Comparison of ENCODE assay signal across 14 cellular contexts in the genomic region with DNA sequence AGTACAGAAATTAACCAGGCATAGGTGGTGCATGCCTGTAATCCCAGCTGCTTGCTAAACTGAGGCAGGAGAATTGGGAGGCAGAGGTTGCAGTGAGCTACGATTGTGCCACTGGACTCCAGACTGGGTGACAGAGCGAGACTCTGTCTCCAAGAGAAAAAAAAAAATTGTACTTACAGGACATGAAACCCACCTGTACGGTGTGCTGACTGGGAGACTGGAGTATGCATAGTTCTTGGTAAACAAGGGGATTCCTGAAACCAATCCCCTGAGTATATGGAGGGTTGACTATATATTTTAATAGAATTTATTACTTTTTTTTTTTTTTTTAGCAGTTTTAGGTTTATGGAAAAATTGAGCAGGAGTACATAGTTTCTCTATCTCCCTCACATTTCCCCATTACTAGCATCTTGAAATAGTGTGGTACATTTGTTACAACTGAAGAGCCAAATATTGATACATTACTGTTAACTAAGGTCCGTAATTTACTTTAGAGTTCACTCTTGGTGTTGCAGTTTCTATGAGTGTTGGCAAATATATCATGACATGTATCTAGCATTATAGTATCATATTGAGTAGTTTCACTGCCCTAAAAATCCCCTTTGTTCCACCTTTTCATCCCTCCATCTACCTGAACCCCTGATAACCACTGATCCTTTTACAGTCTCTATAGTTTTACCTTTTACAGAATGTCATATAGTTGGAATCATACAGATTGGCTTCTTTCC. TPM values are rescaled to one million over a fixed set of nuclear protein-coding genes. Genes with fewer than 3 reads are reported as not detected.
A peak's percentile ranks its signal among the peaks of the same experiment; 100 is the strongest.
DNase-seq lines count a peak whose midpoint lies in the region; ATAC-seq and TF ChIP-seq lines count a peak whose summit lies in the region.
"Had no signal": no experiment of that assay in that cellular context is flagged by ENCODE, and none has a peak within 500 bp of the region (broad histone marks: within the 10 kb centered on the region; RNA-seq: fewer than 3 reads in every experiment).

No MANE protein-coding gene starts in this region.

- no peaks in the 10 kb centered on the region for H3K27me3 ChIP-seq in left ventricle myocardium inferior (ENCODE audit: low read depth)
- H3K27me3 ChIP-seq: BLaER1 had no signal

- H3K9me3 Mint-ChIP-seq in activated naive CD4-positive, alpha-beta T cell treated with anti-CD3 and anti-CD28 coated beads, Interleukin-2, amount 50 U/mL, for 72 hours = no peaks in the 10 kb centered on the region
- no peaks in the 10 kb centered on the region for H3K9me3 Mint-ChIP-seq in memory B cell
- no peaks in the 10 kb centered on the region for H3K9me3 Mint-ChIP-seq in stimulated activated naive CD8-positive, alpha-beta T cell treated with anti-CD3 and anti-CD28 coated beads, Interleukin-15, amount 100 ng/mL, for 72 hours

- no peak overlapping the region for H3K4me3 ChIP-seq in left ventricle myocardium inferior
- H3K4me3 ChIP-seq: BLaER1, PC-9 had no signal

- H3K4me3 Mint-ChIP-seq in T-helper 17 cell (peak overlapping the region; percentile 13), memory B cell (no peak overlapping the region)
- peak overlapping the region in 1 of 2 donors; percentile 58 for H3K4me3 Mint-ChIP-seq in stimulated activated naive CD8-positive, alpha-beta T cell treated with anti-CD3 and anti-CD28 coated beads, Interleukin-15, amount 100 ng/mL, for 72 hours

- H3K36me3 ChIP-seq in left ventricle myocardium inferior = peaks cover 3% of the 10 kb centered on the region

- no peaks in the 10 kb centered on the region for H3K27me3 Mint-ChIP-seq in T-helper 17 cell
- H3K27me3 Mint-ChIP-seq in memory B cell = no peaks in the 10 kb centered on the region
- no peaks in the 10 kb centered on the region for H3K27me3 Mint-ChIP-seq in stimulated activated naive CD8-positive, alpha-beta T cell treated with anti-CD3 and anti-CD28 coated beads, Interleukin-15, amount 100 ng/mL, for 72 hours

- H3K4me1 Mint-ChIP-seq in T-helper 17 cell = peaks cover 41% of the 10 kb centered on the region
- H3K4me1 Mint-ChIP-seq in memory B cell = peaks cover 21% of the 10 kb centered on the region
- peaks cover 74% of the 10 kb centered on the region for H3K4me1 Mint-ChIP-seq in stimulated activated naive CD8-positive, alpha-beta T cell treated with anti-CD3 and anti-CD28 coated beads, Interleukin-15, amount 100 ng/mL, for 72 hours

- H3K9me3 ChIP-seq in T-helper 17 cell (ENCODE audit: control insufficient read depth, low read length, poor library complexity, severe bottlenecking) (no peaks in the 10 kb centered on the region), left ventricle myocardium inferior (replicated peaks) (peaks cover 6% of the 10 kb centered on the region)
- H3K9me3 ChIP-seq: BLaER1 had no signal

- ATAC-seq in activated naive CD4-positive, alpha-beta T cell treated with anti-CD3 and anti-CD28 coated beads, Interleukin-2, amount 50 U/mL, for 72 hours = peak; percentile 78 to 85
- no peak for ATAC-seq in T-helper 17 cell
- no peak for ATAC-seq in memory B cell (ENCODE audit: low read depth)
- peak; percentile 83 for ATAC-seq in stimulated activated naive CD8-positive, alpha-beta T cell treated with anti-CD3 and anti-CD28 coated beads, Interleukin-15, amount 100 ng/mL, for 72 hours

- DNase-seq in activated naive CD4-positive, alpha-beta T cell treated with anti-CD3 and anti-CD28 coated beads, Interleukin-2, amount 50 U/mL, for 72 hours (ENCODE audit: low spot score in 2 of 2) = no peak
- DNase-seq in activated naive CD4-positive, alpha-beta T cell (lab: John Stamatoyannopoulos, UW) = no peak
- DNase-seq in T-helper 17 cell = no peak
- DNase-seq in memory B cell (ENCODE audit: low spot score in 2 of 2) = no peak
- no peak for DNase-seq in stimulated activated naive CD8-positive, alpha-beta T cell treated with anti-CD3 and anti-CD28 coated beads, Interleukin-15, amount 100 ng/mL, for 72 hours
- no peak for DNase-seq in NCI-H2171 (lab: John Stamatoyannopoulos, UW)
- no peak for DNase-seq in left ventricle myocardium inferior
- DNase-seq: DMS 273 treated with DMSO at 0.1 percent for 48 hours, HCEC 1CT, NCI-H1436 treated with DMSO at 0.1 percent for 48 hours, NCI-H345, NCI-H526 treated with DMSO at 0.1 percent for 48 hours, PC-9 had no signal

- peaks cover 14% of the 10 kb centered on the region for H3K4me1 ChIP-seq in left ventricle myocardium inferior

- no peak overlapping the region for H3K27ac ChIP-seq in left ventricle myocardium inferior (replicated peaks)
- H3K27ac ChIP-seq: BLaER1, PC-9 had no signal

- H3K36me3 Mint-ChIP-seq in activated naive CD4-positive, alpha-beta T cell treated with anti-CD3 and anti-CD28 coated beads, Interleukin-2, amount 50 U/mL, for 72 hours = peaks cover 0 to 4% of the 10 kb centered on the region in 2 donors
- H3K36me3 Mint-ChIP-seq in T-helper 17 cell (ENCODE audit: low read depth) = no peaks in the 10 kb centered on the region
- H3K36me3 Mint-ChIP-seq in memory B cell = peaks cover 9% of the 10 kb centered on the region

- no peak for TF ChIP-seq CTCF in left ventricle myocardium inferior (IDR thresholded peaks at IDR 0.05; ENCODE audit: borderline replicate concordance)

- peak overlapping the region; percentile 75 to 79 for H3K27ac Mint-ChIP-seq in activated naive CD4-positive, alpha-beta T cell treated with anti-CD3 and anti-CD28 coated beads, Interleukin-2, amount 50 U/mL, for 72 hours
- H3K27ac Mint-ChIP-seq in T-helper 17 cell = peak overlapping the region; percentile 54
- H3K27ac Mint-ChIP-seq in memory B cell = peak overlapping the region; percentile 7
- no peak overlapping the region for H3K27ac Mint-ChIP-seq in stimulated activated naive CD8-positive, alpha-beta T cell treated with anti-CD3 and anti-CD28 coated beads, Interleukin-15, amount 100 ng/mL, for 72 hours

- intact Hi-C loops in left ventricle myocardium inferior (cut with micrococcal nuclease) = no loop called here

RNA-seq across cellular contexts. Expression of a gene that starts 19.3 kb away (rescaled TPM):
- total RNA-seq in activated naive CD4-positive, alpha-beta T cell treated with anti-CD3 and anti-CD28 coated beads, Interleukin-2, amount 50 U/mL, for 72 hours = 10 to 100 TPM; 25.7 to 27.9 TPM
- total RNA-seq in T-helper 17 cell = 10 to 100 TPM; 21.5 to 23.0 TPM
- total RNA-seq in left ventricle myocardium inferior = 7.5 TPM

Comparison
In these comparisons a context has a peak if more than half of its experiments do, and no peak if none do; other contexts are left out.
1. ATAC-seq: peak in activated naive CD4-positive, alpha-beta T cell treated with anti-CD3 and anti-CD28 coated beads, Interleukin-2, amount 50 U/mL, for 72 hours (2 of 2) and stimulated activated naive CD8-positive, alpha-beta T cell treated with anti-CD3 and anti-CD28 coated beads, Interleukin-15, amount 100 ng/mL, for 72 hours (single experiment); none in T-helper 17 cell (single experiment) and memory B cell (single experiment).
2. H3K27ac Mint-ChIP-seq: peak in activated naive CD4-positive, alpha-beta T cell treated with anti-CD3 and anti-CD28 coated beads, Interleukin-2, amount 50 U/mL, for 72 hours (2 of 2), T-helper 17 cell (single experiment) and memory B cell (single experiment); none in stimulated activated naive CD8-positive, alpha-beta T cell treated with anti-CD3 and anti-CD28 coated beads, Interleukin-15, amount 100 ng/mL, for 72 hours (0 of 2).